Comparison of ENCODE assay signal across 8 cellular contexts in genomic region chrX:46545111-46546005, GRCh38. TPM values are rescaled to one million over a fixed set of nuclear protein-coding genes. Genes with fewer than 3 reads are reported as not detected.
DNase-seq lines count a peak whose midpoint lies in the region; ATAC-seq and TF ChIP-seq lines count a peak whose summit lies in the region.

ZNF674 (minus strand) TSS chrX:46545421; CDS start chrX:46542087, 3,334 bp downstream.

- H3K36me3 ChIP-seq in kidney epithelial cell (ENCODE audit: control insufficient read depth, insufficient read depth, low read length), result no peaks in the 10 kb centered on the region

- ATAC-seq in GM19023 (IDR thresholded peaks at IDR 0.05; ENCODE audit: unreplicated experiment) (peak; percentile 75), HG03196 (IDR thresholded peaks at IDR 0.05; ENCODE audit: unreplicated experiment) (peak; percentile 88)

- peak; percentile 15 for TF ChIP-seq CTCF in kidney epithelial cell (IDR thresholded peaks at IDR 0.05; ENCODE audit: insufficient read depth, low read length, poor library complexity, severe bottlenecking)

- H3K27me3 ChIP-seq in kidney epithelial cell (ENCODE audit: control insufficient read depth, insufficient read depth, low read length), result no peaks in the 10 kb centered on the region

- peak; percentile 90 for DNase-seq in AG20443 (ENCODE audit: low spot score)
- peak; percentile 90 for DNase-seq in NCI-H345 (lab: John Stamatoyannopoulos, UW)
- peak; percentile 87 for DNase-seq in activated CD4-positive, CD25-positive, alpha-beta regulatory T cell treated with anti-CD3 and anti-CD28 coated beads, Interleukin-2, amount 50 U/mL, for 16 hours (ENCODE audit: low read depth, low spot score)
- DNase-seq in cerebellar cortex (ENCODE audit: low spot score), result peak; percentile 90
- peak; percentile 61 for DNase-seq in kidney epithelial cell (ENCODE audit: low read depth)
- peak; percentile 94 for DNase-seq in stimulated activated CD4-positive, alpha-beta T cell treated with anti-CD3 and anti-CD28 coated beads, Interleukin-15, amount 100 ng/mL, for 24 hours

- H3K4me3 ChIP-seq in kidney epithelial cell (ENCODE audit: low read depth, low read length), result peak within 1 kb of the TSS; percentile 63

RNA-seq across cellular contexts. Expression of gene ZNF674, which starts in this region (rescaled TPM):
- 3.8 and 8.6 TPM in 2 replicates for total RNA-seq in kidney epithelial cell

Comparison
In these comparisons a context has a peak if more than half of its experiments do, and no peak if none do; other contexts are left out.
1. Peak in every context shown above with its lines: DNase-seq, ATAC-seq and H3K4me3 ChIP-seq.